ENCODE assay signal across 14 cellular contexts in the genomic region with DNA sequence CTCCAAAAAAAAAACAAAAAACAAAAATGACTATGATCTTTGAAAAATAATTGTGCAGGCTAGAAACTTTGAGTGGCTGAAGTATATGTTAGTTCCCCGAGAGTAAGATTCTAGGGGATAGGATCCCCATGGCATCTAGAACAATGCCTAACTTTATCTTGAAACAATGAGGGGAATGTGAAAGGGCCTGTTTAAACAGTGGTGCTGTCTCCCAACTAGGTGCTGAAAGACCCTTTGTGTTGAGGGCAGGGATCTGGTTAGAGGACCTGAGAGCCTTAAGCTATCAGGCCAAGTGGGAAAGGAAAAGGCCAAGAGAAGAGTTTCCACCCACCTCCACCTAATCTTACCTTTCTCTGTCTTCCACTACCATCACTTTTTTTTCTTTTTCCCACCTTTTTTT. TPM values are rescaled to one million over a fixed set of nuclear protein-coding genes. Genes with fewer than 3 reads are reported as not detected.
DNase-seq lines count a peak whose midpoint lies in the region; ATAC-seq, FAIRE-seq and TF ChIP-seq lines count a peak whose summit lies in the region.
"Had no signal": no experiment of that assay in that cellular context is flagged by ENCODE, and none has a peak within 500 bp of the region (broad histone marks: within the 10 kb centered on the region; RNA-seq: fewer than 3 reads in every experiment).

No MANE protein-coding gene starts in this region.

- peak; percentile 50; the same call in 2 of the 3 replicates for ATAC-seq in HepG2
- ATAC-seq in right lobe of liver = no peak
- no peak for ATAC-seq in GM21515 (IDR thresholded peaks at IDR 0.05; ENCODE audit: unreplicated experiment)
- ATAC-seq in HG03108 (IDR thresholded peaks at IDR 0.05; ENCODE audit: unreplicated experiment) = no peak

- no peak for TF ChIP-seq RAD21 in HepG2 (CRISPR knock-in tag; IDR thresholded peaks at IDR 0.05)
- TF ChIP-seq RAD21 in H1 (IDR thresholded peaks at IDR 0.05 in 1 of 2, conservative IDR thresholded peaks at IDR 0.05 in 1 of 2; ENCODE audit: low read depth in 2 of 2, low read length in 2 of 2) = no peak

- no peak overlapping the region for H3K14ac ChIP-seq in H1 (ENCODE audit: insufficient read length)

- H2BK120ac ChIP-seq in H1 (replicated peaks; ENCODE audit: low read depth, low read length) = no peak overlapping the region

- no peak overlapping the region for H2BK20ac ChIP-seq in H1 (ENCODE audit: low read length)

- no peak overlapping the region for H2BK12ac ChIP-seq in H1 (ENCODE audit: low read depth, low read length)

- H3K79me1 ChIP-seq in H1 (ENCODE audit: low read depth, low read length) = no peaks in the 10 kb centered on the region

- H3K79me2 ChIP-seq in HepG2 (ENCODE audit: insufficient read depth, low read length) (no peaks in the 10 kb centered on the region), H1 (ENCODE audit: control insufficient read depth in 1 of 2, insufficient read depth in 2 of 2, low read length in 2 of 2) (no peaks in the 10 kb centered on the region)

- H3K4me1 ChIP-seq in HepG2 (ENCODE audit: insufficient read depth, low read length) (peaks cover 4% of the 10 kb centered on the region; the same call in 1 of the 2 replicates), right lobe of liver (no peaks in the 10 kb centered on the region), H1 (replicated peaks in 1 of 4; ENCODE audit: control insufficient read depth in 3 of 4, insufficient read depth in 4 of 4, low read length in 3 of 4) (no peaks in the 10 kb centered on the region)

- no peak overlapping the region for H2BK5ac ChIP-seq in H1 (ENCODE audit: low read depth, low read length)

- TF ChIP-seq POLR2A in HepG2 (IDR thresholded peaks at IDR 0.05; ENCODE audit: insufficient read depth in 1 of 2, low read depth in 2 of 2, low read length in 2 of 2) (no peak), right lobe of liver (IDR thresholded peaks at IDR 0.05) (no peak), H1 (IDR thresholded peaks at IDR 0.05; ENCODE audit: control extremely low read depth in 1 of 2, low read depth in 2 of 2, low read length in 2 of 2) (no peak)

- H3K36me3 ChIP-seq in HepG2 (replicated peaks in 1 of 2; ENCODE audit: control insufficient read depth in 1 of 2, insufficient read depth in 2 of 2, low read length in 2 of 2) = no peaks in the 10 kb centered on the region
- no peaks in the 10 kb centered on the region for H3K36me3 ChIP-seq in right lobe of liver
- H3K36me3 ChIP-seq in H1 (ENCODE audit: control insufficient read depth in 2 of 4, insufficient read depth in 4 of 4, low read length in 3 of 4) = no peaks in the 10 kb centered on the region
- H3K36me3 ChIP-seq: BLaER1 treated with 17β-estradiol and CSF1 and Interleukin-3, amounts not matched to agents 10 nM and 100 nM had no signal

- H3K23ac ChIP-seq in H1 (ENCODE audit: insufficient read length) = no peak overlapping the region

- no peak for TF ChIP-seq EP300 in HepG2 (IDR thresholded peaks at IDR 0.05; ENCODE audit: low read depth in 2 of 2, low read length in 2 of 2)
- TF ChIP-seq EP300 in HepG2 (CRISPR knock-in tag; IDR thresholded peaks at IDR 0.05; ENCODE audit: borderline replicate concordance) = no peak
- no peak for TF ChIP-seq EP300 in H1 (IDR thresholded peaks at IDR 0.05; ENCODE audit: borderline replicate concordance in 1 of 2, low read depth in 2 of 2, low read length in 2 of 2)

- 17% methylated on average over 1 of the region's 1 CpG for WGBS in HepG2 (ENCODE audit: low lambda C conversion rate)
- 86% methylated on average over 1 of the region's 1 CpG for WGBS in right lobe of liver (ENCODE audit: insufficient coverage, low coverage, low lambda C conversion rate, missing lambda C conversion rate)
- WGBS in H1 (ENCODE audit: extremely low coverage in 1 of 2, insufficient coverage in 1 of 2, insufficient read length in 1 of 2, insufficient replicate concordance in 2 of 2, low coverage in 1 of 2, low lambda C conversion rate in 2 of 2, missing lambda C conversion rate in 1 of 2), 2 experiments = 76% methylated on average over 1 of the region's 1 CpG; no CpG with 5 or more reads in 1 of the 2 experiments

- no peak overlapping the region for H4K8ac ChIP-seq in H1 (ENCODE audit: extremely low read depth, insufficient read depth, low read length)

- H3K56ac ChIP-seq in H1 (replicated peaks; ENCODE audit: insufficient read length, low read depth, low read length) = no peak overlapping the region

- no peak for FAIRE-seq in HepG2 (lab: Jason Lieb, UNC)
- no peak for FAIRE-seq in H1 (lab: Jason Lieb, UNC)
- FAIRE-seq: GM12891 had no signal

- H2AK5ac ChIP-seq in H1 (ENCODE audit: low read depth, low read length) = no peak overlapping the region

- no peak overlapping the region for H2BK15ac ChIP-seq in H1 (ENCODE audit: low read length)

- H3K18ac ChIP-seq in H1 (ENCODE audit: extremely low read depth, low read length) = no peak overlapping the region

- H3K4me2 ChIP-seq in HepG2 (ENCODE audit: low read depth, low read length) = no peak overlapping the region
- H3K4me2 ChIP-seq in H1 (ENCODE audit: insufficient read depth in 1 of 2, low read depth in 2 of 2, low read length in 2 of 2) = no peak overlapping the region
- H3K4me2 ChIP-seq: BLaER1 treated with 17β-estradiol and CSF1 and Interleukin-3, amounts not matched to agents 10 nM and 100 nM had no signal

- H3K4me3 ChIP-seq in HepG2 (replicated peaks in 1 of 3; ENCODE audit: insufficient read depth in 1 of 3, low read depth in 2 of 3, low read length in 3 of 3) (no peak overlapping the region), right lobe of liver (no peak overlapping the region), H1 (ENCODE audit: extremely low read depth in 1 of 4, insufficient read depth in 2 of 4, low read depth in 3 of 4, low read length in 4 of 4) (no peak overlapping the region)
- H3K4me3 ChIP-seq: BLaER1 treated with 17β-estradiol and CSF1 and Interleukin-3, amounts not matched to agents 10 nM and 100 nM had no signal

- no peak overlapping the region for H4K91ac ChIP-seq in H1 (replicated peaks; ENCODE audit: insufficient read length, low read length)

- H4K20me1 ChIP-seq in HepG2 (ENCODE audit: insufficient read depth, low read length) = no peaks in the 10 kb centered on the region
- no peaks in the 10 kb centered on the region for H4K20me1 ChIP-seq in H1 (replicated peaks in 1 of 2; ENCODE audit: control insufficient read depth in 1 of 2, insufficient read depth in 2 of 2, low read length in 2 of 2)
- H4K20me1 ChIP-seq: BLaER1 treated with 17β-estradiol and CSF1 and Interleukin-3, amounts not matched to agents 10 nM and 100 nM had no signal

- H2AFZ ChIP-seq in HepG2 (ENCODE audit: low read length) (no peak overlapping the region), H1 (ENCODE audit: low read length) (no peak overlapping the region)

- H3K4ac ChIP-seq in H1 (replicated peaks; ENCODE audit: insufficient read length, low read depth, low read length) = no peak overlapping the region

- no peaks in the 10 kb centered on the region for H3K23me2 ChIP-seq in H1 (ENCODE audit: low read depth, low read length)

- H3K9me3 ChIP-seq in HepG2 (ENCODE audit: low read length) (peaks cover 5% of the 10 kb centered on the region), right lobe of liver (no peaks in the 10 kb centered on the region), H1 (ENCODE audit: insufficient read depth in 2 of 2, low read depth in 1 of 2, low read length in 1 of 2) (0 out of 4 replicates have a peak, but pooled peaks cover 7% of the 10 kb centered on the region in 2 experiments)

- H3K27me3 ChIP-seq in HepG2 (ENCODE audit: control insufficient read depth in 1 of 2, insufficient read depth in 2 of 2, low read length in 2 of 2) (no peaks in the 10 kb centered on the region), right lobe of liver (no peaks in the 10 kb centered on the region), H1 (replicated peaks in 1 of 4; ENCODE audit: control insufficient read depth in 3 of 4, extremely low read depth in 1 of 4, insufficient read depth in 3 of 4, low read length in 3 of 4) (no peaks in the 10 kb centered on the region)
- H3K27me3 ChIP-seq: BLaER1 treated with 17β-estradiol and CSF1 and Interleukin-3, amounts not matched to agents 10 nM and 100 nM had no signal

- in situ Hi-C loops in HepG2 (cut with HindIII; ENCODE audit: extremely low pct_ligation_motif_present, low pct_unique_long_range_greater_than_20kb) = no loop called here

- peak; percentile 28 for DNase-seq in HepG2 (ENCODE audit: low spot score)
- no peak for DNase-seq in right lobe of liver
- DNase-seq in H1 (ENCODE audit: low read depth in 1 of 2, low spot score in 2 of 2) = no peak
- DNase-seq in medulla oblongata (ENCODE audit: extremely low spot score) = peak; percentile 30
- no peak for DNase-seq in Kasumi-1 (lab: John Stamatoyannopoulos, UW)
- no peak for DNase-seq in DMS114 treated with DMSO at 0.1 percent for 48 hours (lab: John Stamatoyannopoulos, UW; ENCODE audit: unreplicated experiment)
- DNase-seq: 8988T; ACHN; CD4-positive, CD25-positive, alpha-beta regulatory T cell; HCEC 1CT had no signal

- CTCF ChIA-PET in HepG2 (lab: Yijun Ruan, JAX; ENCODE audit: low intra/inter-chr PET ratio, low total read pairs) (no interaction called here), H1 (lab: Charles Lee; ENCODE audit: partially characterized antibody) (interaction anchor here (1.7 kb wide), 1 partner anchor 20 kb away, joined by 3 read pairs; no protein-coding TSS in a partner anchor)

- no TSS peak for BruUV-seq in HepG2 (replicated peaks; lab: Mats Ljungman, UMichigan)

- POLR2A ChIA-PET in HepG2 (lab: Yijun Ruan, JAX) = no interaction called here
- POLR2A ChIA-PET in H1 (lab: Charles Lee; ENCODE audit: partially characterized antibody) = interaction anchor here (0.6 to 0.7 kb wide), 2 partner anchors 41 to 240 kb away, joined by 3 to 4 read pairs; no protein-coding TSS in a partner anchor

- H3K27ac ChIP-seq in HepG2 (ENCODE audit: extremely low read length, insufficient read depth, low read length) (no peak overlapping the region), right lobe of liver (no peak overlapping the region), H1 (ENCODE audit: low read depth, low read length) (no peak overlapping the region)
- H3K27ac ChIP-seq: BLaER1 treated with 17β-estradiol and CSF1 and Interleukin-3, amounts not matched to agents 10 nM and 100 nM had no signal

- intact Hi-C loops in HepG2 (cut with micrococcal nuclease; ENCODE audit: unreplicated experiment) (no loop called here), right lobe of liver (cut with DNase I) (no loop called here)

- TF ChIP-seq CTCF in HepG2 (CRISPR knock-in tag; IDR thresholded peaks at IDR 0.05) (no peak), right lobe of liver (IDR thresholded peaks at IDR 0.05) (no peak), H1 (IDR thresholded peaks at IDR 0.05; ENCODE audit: control extremely low read depth in 1 of 3, insufficient read depth in 1 of 3, low read depth in 1 of 3, low read length in 3 of 3) (no peak)

- H3K9ac ChIP-seq in HepG2 (ENCODE audit: insufficient read depth, low read depth, low read length) = no peak overlapping the region
- no peak overlapping the region for H3K9ac ChIP-seq in H1 (replicated peaks in 1 of 4; ENCODE audit: extremely low read depth in 1 of 4, low read depth in 3 of 4, low read length in 3 of 4)
- H3K9ac ChIP-seq: BLaER1 treated with 17β-estradiol and CSF1 and Interleukin-3, amounts not matched to agents 10 nM and 100 nM had no signal

- H4K5ac ChIP-seq in H1 (ENCODE audit: insufficient read length, low read depth, low read length) = no peak overlapping the region

RNA-seq across cellular contexts. Expression of gene YLPM1, which starts 6.8 kb away (rescaled TPM):
- 21.9 and 37.6 TPM in 2 replicates for total RNA-seq in HepG2 (2016; rRNA removed; fragmentation: Illumina TruSeq; extraction: Trizol)
- total RNA-seq in HepG2 (2016; cell fraction: cytosol; rRNA removed; fragmentation: Illumina TruSeq; extraction: Trizol; ENCODE audit: low read depth) = 6.3 and 7.4 TPM in 2 replicates
- 19.0 and 31.8 TPM in 2 replicates for total RNA-seq in HepG2 (2016; cell fraction: insoluble cytoplasmic fraction; rRNA removed; fragmentation: Illumina TruSeq; extraction: Trizol)
- total RNA-seq in HepG2 (2016; cell fraction: membrane; rRNA removed; fragmentation: Illumina TruSeq; extraction: Trizol) = 10.5 and 12.6 TPM in 2 replicates
- 76.0 and 88.2 TPM in 2 replicates for total RNA-seq in HepG2 (2016; cell fraction: nucleus; rRNA removed; fragmentation: Illumina TruSeq; extraction: Trizol)
- 6.0 and 6.7 TPM in 2 replicates for polyA plus RNA-seq in HepG2 (2011; rRNA removed)
- 1.8 and 2.8 TPM in 2 replicates for polyA plus RNA-seq in HepG2 (2011; cell fraction: cytosol; rRNA removed)
- polyA plus RNA-seq in HepG2 (2011; cell fraction: nucleus; rRNA removed) = 20.6 and 28.5 TPM in 2 replicates
- polyA plus RNA-seq in HepG2 (2012) = 24.4 and 27.8 TPM in 2 replicates
- 1.3 and 1.4 TPM in 2 replicates for polyA plus RNA-seq in HepG2 (2016; cell fraction: cytosol; fragmentation: Illumina TruSeq; extraction: Trizol; ENCODE audit: low read depth)
- polyA plus RNA-seq in HepG2 (2016; cell fraction: insoluble cytoplasmic fraction; fragmentation: Illumina TruSeq; extraction: Trizol; ENCODE audit: low read depth) = 27.6 and 35.4 TPM in 2 replicates
- polyA plus RNA-seq in HepG2 (2016; cell fraction: membrane; fragmentation: Illumina TruSeq; extraction: Trizol; ENCODE audit: low read depth) = 3.1 and 3.4 TPM in 2 replicates
- polyA plus RNA-seq in HepG2 (2016; cell fraction: nucleus; fragmentation: Illumina TruSeq; extraction: Trizol; ENCODE audit: insufficient read depth, low read depth) = 49.4 and 52.2 TPM in 2 replicates
- polyA minus RNA-seq in HepG2 (2011; rRNA and poly(A)+ RNA removed; ENCODE audit: low replicate concordance) = 10.9 and 19.3 TPM in 2 replicates
- 8.6 and 10.9 TPM in 2 replicates for polyA minus RNA-seq in HepG2 (2011; cell fraction: cytosol; rRNA and poly(A)+ RNA removed)
- 87.4 and 90.9 TPM in 2 replicates for polyA minus RNA-seq in HepG2 (2011; cell fraction: nucleus; rRNA and poly(A)+ RNA removed)
- 10 to 100 TPM; 14.8 to 20.0 (median 17.1) TPM for total RNA-seq in right lobe of liver
- 69.0 and 71.7 TPM in 2 replicates for total RNA-seq in H1 (2021; fragmentation: NEBNext Ultra II Directional; extraction: Animal tissue kit (Norgen Biotek cat#: 25700))
- polyA plus RNA-seq in H1 (2011; rRNA removed) = 13.5 and 14.7 TPM in 2 replicates
- 12.5 TPM for polyA plus RNA-seq in H1 (2011; cell fraction: cytosol; rRNA removed)
- 29.2 TPM for polyA plus RNA-seq in H1 (2011; cell fraction: nucleus; rRNA removed)
- polyA plus RNA-seq in H1 (2012, experiment 1 of 2) = 46.7 to 54.5 TPM (median 50.0 TPM) in 4 replicates
- polyA plus RNA-seq in H1 (2012, experiment 2 of 2) = 6.2 TPM
- 42.0 TPM for polyA plus RNA-seq in H1 (2013, experiment 1 of 2)
- 35.5 TPM for polyA plus RNA-seq in H1 (2013, experiment 2 of 2)
- 22.1 and 23.8 TPM in 2 replicates for polyA minus RNA-seq in H1 (2011; rRNA and poly(A)+ RNA removed)
- polyA minus RNA-seq in H1 (2011; cell fraction: cytosol; rRNA and poly(A)+ RNA removed) = 20.1 TPM
- polyA minus RNA-seq in H1 (2011; cell fraction: nucleus; rRNA and poly(A)+ RNA removed) = 65.2 TPM

RNA-seq across cellular contexts. Expression of gene FCF1, which starts 43.4 kb away (rescaled TPM):
- total RNA-seq in HepG2 (2016; rRNA removed; fragmentation: Illumina TruSeq; extraction: Trizol) (44.4 and 70.8 TPM in 2 replicates), right lobe of liver (10 to 100 TPM; 19.4 to 25.7 (median 22.5) TPM)
- 6.5 and 7.9 TPM in 2 replicates for total RNA-seq in HepG2 (2016; cell fraction: cytosol; rRNA removed; fragmentation: Illumina TruSeq; extraction: Trizol; ENCODE audit: low read depth)
- 47.2 and 70.6 TPM in 2 replicates for total RNA-seq in HepG2 (2016; cell fraction: insoluble cytoplasmic fraction; rRNA removed; fragmentation: Illumina TruSeq; extraction: Trizol)
- 22.9 and 29.1 TPM in 2 replicates for total RNA-seq in HepG2 (2016; cell fraction: membrane; rRNA removed; fragmentation: Illumina TruSeq; extraction: Trizol)
- total RNA-seq in HepG2 (2016; cell fraction: nucleus; rRNA removed; fragmentation: Illumina TruSeq; extraction: Trizol) = 23.9 and 25.1 TPM in 2 replicates
- polyA plus RNA-seq in HepG2 (2011; rRNA removed) (26.2 and 31.0 TPM in 2 replicates), H1 (2011; rRNA removed) (22.1 and 48.1 TPM in 2 replicates)
- polyA plus RNA-seq in HepG2 (2011; cell fraction: cytosol; rRNA removed) = 14.5 and 24.4 TPM in 2 replicates
- polyA plus RNA-seq in HepG2 (2011; cell fraction: nucleus; rRNA removed) = 9.2 and 12.3 TPM in 2 replicates
- 25.9 and 41.2 TPM in 2 replicates for polyA plus RNA-seq in HepG2 (2012)
- 7.5 and 8.5 TPM in 2 replicates for polyA plus RNA-seq in HepG2 (2016; cell fraction: cytosol; fragmentation: Illumina TruSeq; extraction: Trizol; ENCODE audit: low read depth)
- 72.6 and 86.3 TPM in 2 replicates for polyA plus RNA-seq in HepG2 (2016; cell fraction: insoluble cytoplasmic fraction; fragmentation: Illumina TruSeq; extraction: Trizol; ENCODE audit: low read depth)
- polyA plus RNA-seq in HepG2 (2016; cell fraction: membrane; fragmentation: Illumina TruSeq; extraction: Trizol; ENCODE audit: low read depth) = 20.0 and 20.7 TPM in 2 replicates
- 34.0 and 37.4 TPM in 2 replicates for polyA plus RNA-seq in HepG2 (2016; cell fraction: nucleus; fragmentation: Illumina TruSeq; extraction: Trizol; ENCODE audit: insufficient read depth, low read depth)
- polyA minus RNA-seq in HepG2 (2011; rRNA and poly(A)+ RNA removed; ENCODE audit: low replicate concordance) = 7.2 and 30.7 TPM in 2 replicates
- polyA minus RNA-seq in HepG2 (2011; cell fraction: cytosol; rRNA and poly(A)+ RNA removed) = 20.0 TPM in 2 replicates
- polyA minus RNA-seq in HepG2 (2011; cell fraction: nucleus; rRNA and poly(A)+ RNA removed) = 15.7 and 17.8 TPM in 2 replicates
- total RNA-seq in H1 (2021; fragmentation: NEBNext Ultra II Directional; extraction: Animal tissue kit (Norgen Biotek cat#: 25700)) = 81.1 and 84.3 TPM in 2 replicates
- 58.2 TPM for polyA plus RNA-seq in H1 (2011; cell fraction: cytosol; rRNA removed)
- 9.6 TPM for polyA plus RNA-seq in H1 (2011; cell fraction: nucleus; rRNA removed)
- 48.4 to 89.2 TPM (median 59.8 TPM) in 4 replicates for polyA plus RNA-seq in H1 (2012, experiment 1 of 2)
- 9.7 TPM for polyA plus RNA-seq in H1 (2012, experiment 2 of 2)
- polyA plus RNA-seq in H1 (2013, experiment 1 of 2) = 64.6 TPM
- 62.4 TPM for polyA plus RNA-seq in H1 (2013, experiment 2 of 2)
- polyA minus RNA-seq in H1 (2011; rRNA and poly(A)+ RNA removed) = 56.8 and 81.9 TPM in 2 replicates
- polyA minus RNA-seq in H1 (2011; cell fraction: cytosol; rRNA and poly(A)+ RNA removed) = 24.1 TPM
- 20.9 TPM for polyA minus RNA-seq in H1 (2011; cell fraction: nucleus; rRNA and poly(A)+ RNA removed)

RNA-seq across cellular contexts. Expression of gene AREL1, which starts 43.4 kb away (rescaled TPM):
- 18.4 and 21.3 TPM in 2 replicates for total RNA-seq in HepG2 (2016; rRNA removed; fragmentation: Illumina TruSeq; extraction: Trizol)
- 3.5 TPM in 2 replicates for total RNA-seq in HepG2 (2016; cell fraction: cytosol; rRNA removed; fragmentation: Illumina TruSeq; extraction: Trizol; ENCODE audit: low read depth)
- total RNA-seq in HepG2 (2016; cell fraction: insoluble cytoplasmic fraction; rRNA removed; fragmentation: Illumina TruSeq; extraction: Trizol) = 19.8 and 20.9 TPM in 2 replicates
- 9.2 and 9.5 TPM in 2 replicates for total RNA-seq in HepG2 (2016; cell fraction: membrane; rRNA removed; fragmentation: Illumina TruSeq; extraction: Trizol)
- total RNA-seq in HepG2 (2016; cell fraction: nucleus; rRNA removed; fragmentation: Illumina TruSeq; extraction: Trizol) = 26.2 and 29.2 TPM in 2 replicates
- polyA plus RNA-seq in HepG2 (2011; rRNA removed) = 25.4 and 29.6 TPM in 2 replicates
- 24.2 and 28.0 TPM in 2 replicates for polyA plus RNA-seq in HepG2 (2011; cell fraction: cytosol; rRNA removed)
- polyA plus RNA-seq in HepG2 (2011; cell fraction: nucleus; rRNA removed) = 48.2 and 52.6 TPM in 2 replicates
- 12.5 and 16.0 TPM in 2 replicates for polyA plus RNA-seq in HepG2 (2012)
- 1.2 TPM in 2 replicates for polyA plus RNA-seq in HepG2 (2016; cell fraction: cytosol; fragmentation: Illumina TruSeq; extraction: Trizol; ENCODE audit: low read depth)
- 14.8 and 15.3 TPM in 2 replicates for polyA plus RNA-seq in HepG2 (2016; cell fraction: insoluble cytoplasmic fraction; fragmentation: Illumina TruSeq; extraction: Trizol; ENCODE audit: low read depth)
- polyA plus RNA-seq in HepG2 (2016; cell fraction: membrane; fragmentation: Illumina TruSeq; extraction: Trizol; ENCODE audit: low read depth) = 4.1 and 4.7 TPM in 2 replicates
- 26.0 and 27.0 TPM in 2 replicates for polyA plus RNA-seq in HepG2 (2016; cell fraction: nucleus; fragmentation: Illumina TruSeq; extraction: Trizol; ENCODE audit: insufficient read depth, low read depth)
- 135 and 167 TPM in 2 replicates for polyA minus RNA-seq in HepG2 (2011; rRNA and poly(A)+ RNA removed; ENCODE audit: low replicate concordance)
- 14.9 and 19.7 TPM in 2 replicates for polyA minus RNA-seq in HepG2 (2011; cell fraction: cytosol; rRNA and poly(A)+ RNA removed)
- 60.0 and 62.0 TPM in 2 replicates for polyA minus RNA-seq in HepG2 (2011; cell fraction: nucleus; rRNA and poly(A)+ RNA removed)
- 10 to 100 TPM; 12.7 to 17.9 (median 15.9) TPM for total RNA-seq in right lobe of liver
- 31.4 and 31.5 TPM in 2 replicates for total RNA-seq in H1 (2021; fragmentation: NEBNext Ultra II Directional; extraction: Animal tissue kit (Norgen Biotek cat#: 25700))
- 49.1 and 51.3 TPM in 2 replicates for polyA plus RNA-seq in H1 (2011; rRNA removed)
- polyA plus RNA-seq in H1 (2011; cell fraction: cytosol; rRNA removed) = 32.7 TPM
- 86.2 TPM for polyA plus RNA-seq in H1 (2011; cell fraction: nucleus; rRNA removed)
- polyA plus RNA-seq in H1 (2012, experiment 1 of 2) = 16.8 to 18.9 TPM (median 17.5 TPM) in 4 replicates
- polyA plus RNA-seq in H1 (2012, experiment 2 of 2) = 5.6 TPM
- polyA plus RNA-seq in H1 (2013, experiment 1 of 2) = 24.9 TPM
- 29.0 TPM for polyA plus RNA-seq in H1 (2013, experiment 2 of 2)
- polyA minus RNA-seq in H1 (2011; rRNA and poly(A)+ RNA removed) = 121 and 130 TPM in 2 replicates
- polyA minus RNA-seq in H1 (2011; cell fraction: cytosol; rRNA and poly(A)+ RNA removed) = 32.6 TPM
- 79.3 TPM for polyA minus RNA-seq in H1 (2011; cell fraction: nucleus; rRNA and poly(A)+ RNA removed)

Comparison
In these comparisons a context has a peak if more than half of its experiments do, and no peak if none do; other contexts are left out.
1. DNase-seq: peak in HepG2 (single experiment) and medulla oblongata (single experiment); none in right lobe of liver (0 of 3), H1 (0 of 2), Kasumi-1 (0 of 2) and DMS114 treated with DMSO at 0.1 percent for 48 hours (single experiment).